8 cellular contexts compared by ENCODE assay signal in the genomic region with DNA sequence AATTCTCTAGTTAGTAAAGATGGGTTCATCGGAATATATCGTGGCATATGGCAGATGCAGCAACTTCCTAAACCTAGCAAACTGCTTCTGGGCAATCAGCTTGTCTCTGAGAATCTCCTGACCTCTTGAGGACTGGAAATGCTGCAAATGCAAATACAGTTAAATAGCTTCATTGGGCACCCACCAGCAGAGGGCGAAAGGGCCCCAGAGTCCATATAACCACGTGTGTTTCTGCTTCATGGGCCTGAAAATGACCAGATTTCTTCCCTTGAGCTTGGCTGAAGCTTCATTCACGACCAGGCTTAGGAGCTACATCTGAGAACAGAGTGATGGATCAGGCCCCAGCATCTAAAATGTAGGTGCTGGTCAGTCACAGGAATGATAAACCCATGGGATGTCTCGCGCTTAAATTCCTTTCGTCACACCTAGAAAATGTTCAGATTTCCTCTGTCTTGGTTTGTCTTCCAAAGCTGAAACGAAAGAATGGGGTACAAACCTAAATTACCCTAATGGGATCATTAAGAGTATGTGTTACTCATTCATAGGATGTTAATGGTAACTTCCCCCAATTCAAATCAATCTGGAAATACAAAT.
DNase-seq lines count a peak whose midpoint lies in the region; ATAC-seq, FAIRE-seq and TF ChIP-seq lines count a peak whose summit lies in the region.

No MANE protein-coding gene starts in this region.

- H3K4me1 Mint-ChIP-seq in activated naive CD8-positive, alpha-beta T cell treated with anti-CD3 and anti-CD28 coated beads for 36 hours, result no peaks in the 10 kb centered on the region

- no peaks in the 10 kb centered on the region for H3K4me1 ChIP-seq in keratinocyte (ENCODE audit: control insufficient read depth, extremely low read depth, insufficient read depth, low read length)
- H3K4me1 ChIP-seq in transverse colon, result no peaks in the 10 kb centered on the region

- H3K36me3 Mint-ChIP-seq in activated naive CD8-positive, alpha-beta T cell treated with anti-CD3 and anti-CD28 coated beads for 36 hours, result no peaks in the 10 kb centered on the region

- no peaks in the 10 kb centered on the region for H3K9me1 ChIP-seq in keratinocyte (ENCODE audit: control insufficient read depth, extremely low read depth, insufficient read depth, low read length)

- no peak for FAIRE-seq in keratinocyte (lab: Jason Lieb, UNC)

- in situ Hi-C loops in ACHN (cut with HindIII; ENCODE audit: low pct_ligation_motif_present, low pct_unique_long_range_greater_than_20kb, low sequenced_read_pairs), result no loop called here
- in situ Hi-C loops in transverse colon (cut with MboI; ENCODE audit: low pct_ligation_motif_present in 1 of 4, low pct_unique_long_range_greater_than_20kb in 1 of 4, low sequenced_read_pairs in 3 of 4), result no loop called here

- H3K4me3 ChIP-seq in keratinocyte (ENCODE audit: control insufficient read depth in 2 of 3, extremely low read depth in 1 of 3, insufficient read depth in 2 of 3, low read depth in 1 of 3, low read length in 3 of 3) (no peak overlapping the region), transverse colon (no peak overlapping the region)

- WGBS in transverse colon (ENCODE audit: low coverage in 1 of 2), 2 donors, result 50% methylated on average over 9 of the region's 9 CpGs; no CpG with 5 or more reads in 1 of the 2 donors

- H3K9me3 Mint-ChIP-seq in activated naive CD8-positive, alpha-beta T cell treated with anti-CD3 and anti-CD28 coated beads for 36 hours, result peaks cover 2% of the 10 kb centered on the region

- TF ChIP-seq EP300 in transverse colon (IDR thresholded peaks at IDR 0.05; ENCODE audit: low read depth), result no peak

- no peaks in the 10 kb centered on the region for H3K27me3 Mint-ChIP-seq in activated naive CD8-positive, alpha-beta T cell treated with anti-CD3 and anti-CD28 coated beads for 36 hours

- no peaks in the 10 kb centered on the region for H4K20me1 ChIP-seq in keratinocyte (ENCODE audit: control insufficient read depth, extremely low read depth, insufficient read depth, low read length)

- no peak for ATAC-seq in GM19455 (IDR thresholded peaks at IDR 0.05; ENCODE audit: unreplicated experiment)
- no peak for ATAC-seq in GM19467 (IDR thresholded peaks at IDR 0.05; ENCODE audit: unreplicated experiment)

- intact Hi-C loops in transverse colon (cut with DNase I; ENCODE audit: low total_unique reads), result no loop called here

- DNase-seq in ACHN, result peak; percentile 69
- peak; percentile 77 for DNase-seq in NCI-H748 (lab: John Stamatoyannopoulos, UW; ENCODE audit: unreplicated experiment)
- peak; percentile 10 for DNase-seq in activated naive CD8-positive, alpha-beta T cell treated with anti-CD3 and anti-CD28 coated beads for 36 hours
- no peak for DNase-seq in keratinocyte (ENCODE audit: low read depth, low spot score)
- peak; percentile 30 for DNase-seq in transverse colon

- H3K9ac ChIP-seq in keratinocyte (ENCODE audit: control insufficient read depth, extremely low read depth, insufficient read depth, low read length), result no peak overlapping the region

- no peaks in the 10 kb centered on the region for H3K79me2 ChIP-seq in keratinocyte (ENCODE audit: control insufficient read depth, insufficient read depth, low read length)

- no peaks in the 10 kb centered on the region for H3K36me3 ChIP-seq in keratinocyte (ENCODE audit: control insufficient read depth in 2 of 2, extremely low read depth in 1 of 2, insufficient read depth in 2 of 2, low read length in 2 of 2)
- no peaks in the 10 kb centered on the region for H3K36me3 ChIP-seq in transverse colon

- no peak overlapping the region for H3K27ac ChIP-seq in keratinocyte (ENCODE audit: control insufficient read depth, insufficient read depth, low read length)
- no peak overlapping the region for H3K27ac ChIP-seq in transverse colon

- no peak overlapping the region for H3K4me2 ChIP-seq in keratinocyte (ENCODE audit: control insufficient read depth, extremely low read depth, insufficient read depth, low read depth, low read length)

- no peak overlapping the region for H3K27ac Mint-ChIP-seq in activated naive CD8-positive, alpha-beta T cell treated with anti-CD3 and anti-CD28 coated beads for 36 hours

- TF ChIP-seq CTCF in GM12873 (IDR thresholded peaks at IDR 0.05; ENCODE audit: insufficient read depth, low read depth, low read length, missing control alignments) (peak; percentile 54), keratinocyte (optimal IDR thresholded peaks at IDR 0.05 in 1 of 3, IDR thresholded peaks at IDR 0.05 in 1 of 3, conservative IDR thresholded peaks at IDR 0.05 in 1 of 3; ENCODE audit: extremely low read depth in 1 of 3, insufficient read depth in 2 of 3, low read length in 3 of 3) (peak in 2 of 3 experiments; percentile 27 to 40), transverse colon (IDR thresholded peaks at IDR 0.05) (peak; percentile 22 to 43 (median 38))

- dilution Hi-C loops in keratinocyte (cut with MboI; ENCODE audit: extremely low pct_ligation_motif_present, low sequenced_read_pairs), result no loop called here

- H3K4me3 Mint-ChIP-seq in activated naive CD8-positive, alpha-beta T cell treated with anti-CD3 and anti-CD28 coated beads for 36 hours, result no peak overlapping the region

- no peaks in the 10 kb centered on the region for H3K27me3 ChIP-seq in keratinocyte (ENCODE audit: control insufficient read depth, extremely low read depth, insufficient read depth, low read length)
- H3K27me3 ChIP-seq in transverse colon, result no peaks in the 10 kb centered on the region

- no peak for TF ChIP-seq POLR2A in transverse colon (IDR thresholded peaks at IDR 0.05)

- H3K9me3 ChIP-seq in keratinocyte (ENCODE audit: control insufficient read depth, low read depth, low read length) (peaks cover 5% of the 10 kb centered on the region), transverse colon (no peaks in the 10 kb centered on the region)

- no peak overlapping the region for H2AFZ ChIP-seq in keratinocyte (ENCODE audit: control insufficient read depth, low read length)
